In the genomic region with DNA sequence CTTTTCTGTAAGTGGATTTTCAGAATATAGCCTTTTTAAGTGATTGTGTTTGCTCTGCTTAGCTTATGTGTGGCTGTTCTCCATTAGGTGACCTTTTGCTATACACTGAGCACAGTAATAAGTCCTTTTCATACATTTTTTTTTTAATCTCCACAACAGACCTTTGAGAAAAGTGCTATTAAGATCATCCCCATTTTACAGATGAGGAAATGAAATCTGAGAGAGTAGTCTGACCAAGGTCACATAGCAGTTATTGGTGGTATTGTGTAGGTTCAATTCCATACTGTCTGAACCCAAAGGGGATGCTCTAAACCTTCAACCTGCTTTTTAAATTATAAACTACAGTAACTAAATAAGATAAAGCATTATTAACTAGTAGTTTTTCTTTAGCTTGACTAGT, we compare ENCODE assay signal across 8 cellular contexts. TPM values are rescaled to one million over a fixed set of nuclear protein-coding genes. Genes with fewer than 3 reads are reported as not detected.
DNase-seq lines count a peak whose midpoint lies in the region; ATAC-seq and TF ChIP-seq lines count a peak whose summit lies in the region.

No MANE protein-coding gene starts in this region.

- DNase-seq in HFF-Myc (ENCODE audit: extremely low read depth, low read depth) (no peak), mesothelial cell of epicardium (ENCODE audit: low spot score in 2 of 2, unreplicated experiment in 2 of 2) (no peak), anterior cingulate cortex (lab: John Stamatoyannopoulos, UW) (no peak), body of pancreas (no peak), HuH-7.5 (ENCODE audit: low spot score) (no peak)

- no peaks in the 10 kb centered on the region for H3K27me3 ChIP-seq in body of pancreas

- H3K27ac ChIP-seq in 22Rv1 (peak overlapping the region; percentile 94), body of pancreas (no peak overlapping the region)

- ATAC-seq in body of pancreas (no peak), HG03571 (IDR thresholded peaks at IDR 0.05; ENCODE audit: unreplicated experiment) (no peak)

- H3K4me1 Mint-ChIP-seq in brain = peaks cover 67% of the 10 kb centered on the region
- peaks cover 36% of the 10 kb centered on the region for H3K4me1 Mint-ChIP-seq in mesothelial cell of epicardium

- H3K36me3 Mint-ChIP-seq in brain (peaks cover 25% of the 10 kb centered on the region), mesothelial cell of epicardium (no peaks in the 10 kb centered on the region)

- H3K27me3 Mint-ChIP-seq in brain = peaks cover 19% of the 10 kb centered on the region
- no peaks in the 10 kb centered on the region for H3K27me3 Mint-ChIP-seq in mesothelial cell of epicardium (ENCODE audit: low read depth)

- TF ChIP-seq POLR2A in body of pancreas (IDR thresholded peaks at IDR 0.05) = no peak

- peaks cover 49% of the 10 kb centered on the region for H3K4me1 ChIP-seq in body of pancreas

- TF ChIP-seq CTCF in 22Rv1 (IDR thresholded peaks at IDR 0.05) (no peak), HFF-Myc (IDR thresholded peaks at IDR 0.05; ENCODE audit: low read depth, low read length, missing control alignments) (no peak), brain (conservative IDR thresholded peaks at IDR 0.05) (no peak), mesothelial cell of epicardium (IDR thresholded peaks at IDR 0.05; ENCODE audit: unreplicated experiment) (no peak), body of pancreas (IDR thresholded peaks at IDR 0.05) (no peak)

- H3K9me3 Mint-ChIP-seq in brain (peaks cover 0 to 4% (median 0%) of the 10 kb centered on the region in 5 experiments), mesothelial cell of epicardium (no peaks in the 10 kb centered on the region)

- peak overlapping the region in 4 of 5 experiments; percentile 96 to 99 (median 98) for H3K27ac Mint-ChIP-seq in brain
- peak overlapping the region; percentile 99 for H3K27ac Mint-ChIP-seq in mesothelial cell of epicardium

- no peaks in the 10 kb centered on the region for H3K36me3 ChIP-seq in body of pancreas (replicated peaks in 1 of 2; ENCODE audit: insufficient read depth in 1 of 2, low read depth in 2 of 2)

- H3K4me3 ChIP-seq in HFF-Myc (replicated peaks; ENCODE audit: low read depth, low read length) (peak overlapping the region; percentile 100), body of pancreas (no peak overlapping the region)

- intact Hi-C loops in body of pancreas (cut with DNase I) = no loop called here

- H3K4me3 Mint-ChIP-seq in brain (peak overlapping the region; percentile 92 to 98 (median 97)), mesothelial cell of epicardium (peak overlapping the region; percentile 92)

- H3K9me3 ChIP-seq in body of pancreas = no peaks in the 10 kb centered on the region

RNA-seq across cellular contexts. Expression of gene PRRC2C, which starts 1.7 kb away (rescaled TPM):
- 42.0 TPM for polyA plus RNA-seq in brain (ENCODE audit: insufficient read depth, low read depth, low replicate concordance)
- 212 to 225 TPM (median 216 TPM) in 3 replicates for total RNA-seq in mesothelial cell of epicardium
- total RNA-seq in body of pancreas = 10 to 100 TPM; 40.2 to 53.1 TPM
